Comparison of ENCODE assay signal across 28 cellular contexts in the genomic region with DNA sequence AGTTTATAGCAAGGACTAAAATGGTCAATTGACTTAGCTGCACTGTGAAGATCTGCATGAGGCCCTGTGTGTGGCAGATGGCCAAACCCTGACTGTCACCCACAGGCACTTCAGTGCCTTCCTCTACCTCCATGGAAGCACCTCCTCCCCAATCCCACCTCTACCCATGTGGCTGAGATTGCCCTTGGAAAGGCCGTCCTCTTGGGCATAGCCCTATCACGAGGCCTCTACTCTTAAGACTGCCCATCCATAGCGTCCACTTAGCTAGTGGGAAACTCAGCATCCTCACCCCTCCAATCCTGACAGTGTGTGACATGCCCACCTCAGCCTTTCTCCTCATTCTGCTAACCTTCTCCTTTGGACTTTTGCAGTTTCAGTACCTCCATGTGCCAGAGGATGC.
"Had no signal": no experiment of that assay in that cellular context is flagged by ENCODE, and none has a peak within 500 bp of the region (broad histone marks: within the 10 kb centered on the region; RNA-seq: fewer than 3 reads in every experiment).

No MANE protein-coding gene starts in this region.

- H3K79me2 ChIP-seq: hepatocyte, parathyroid adenoma had no signal

- H3K4me3 Mint-ChIP-seq: naive thymus-derived CD4-positive, alpha-beta T cell; natural killer cell treated with Interleukin-12 subunit alpha and Interleukin-12 subunit beta and Interleukin-15 and Interleukin-18, amount 100 ng/mL, for 72 hours; stimulated activated naive B cell treated with anti-CD40 and anti-IgM and Interleukin-4, amounts not matched to agents 10 μg/mL and 1 μg/mL and 100 μg/mL, for 72 hours; stimulated activated naive CD8-positive, alpha-beta T cell treated with anti-CD3 and anti-CD28 coated beads, Interleukin-15, Interleukin-2, amounts not matched to agents 100 ng/mL and 50 ng/mL, for 24 hours; type B pancreatic cell had no signal

- ATAC-seq: heart right ventricle; left colon; left lung; lower lobe of right lung; mucosa of descending colon; naive thymus-derived CD4-positive, alpha-beta T cell; natural killer cell treated with Interleukin-12 subunit alpha and Interleukin-12 subunit beta and Interleukin-15 and Interleukin-18, amount 100 ng/mL, for 72 hours; psoas muscle; sciatic nerve; stimulated activated naive B cell treated with anti-CD40 and anti-IgM and Interleukin-4, amounts not matched to agents 10 μg/mL and 1 μg/mL and 100 μg/mL, for 72 hours had no signal

- DNase-seq: heart right ventricle; left colon; left lung; lower lobe of right lung; mammary epithelial cell; mesendoderm; midbrain; mucosa of descending colon; naive thymus-derived CD4-positive, alpha-beta T cell; nucleus accumbens; psoas muscle; stimulated activated CD4-positive, alpha-beta T cell treated with anti-CD3 and anti-CD28 coated beads, Interleukin-12 subunit alpha, Interleukin-12 subunit beta, amount 100 ng/mL, for 4 hours; stimulated activated CD4-positive, alpha-beta T cell treated with anti-CD3 and anti-CD28 coated beads, Interleukin-15, amount 100 ng/mL, for 24 hours; stimulated activated CD4-positive, alpha-beta T cell treated with anti-CD3 and anti-CD28 coated beads, Interleukin-2, amount 100 ng/mL, for 24 hours; stimulated activated CD4-positive, alpha-beta T cell treated with anti-CD3 and anti-CD28 coated beads, Interleukin-4, amount 100 ng/mL, for 1 hour; stimulated activated naive B cell treated with anti-CD40 and anti-IgM and Interleukin-4, amounts not matched to agents 10 μg/mL and 1 μg/mL and 100 μg/mL, for 72 hours; tibial artery; uterus had no signal

- H3K27me3 ChIP-seq: heart right ventricle, hepatocyte, left lung, suprapubic skin, tibial artery, uterus had no signal

- H3K4me2 ChIP-seq: hepatocyte had no signal

- H3K36me3 ChIP-seq: heart right ventricle, left lung, lower lobe of right lung, suprapubic skin, thoracic aorta, tibial artery, uterus had no signal

- H3K27me3 Mint-ChIP-seq: naive thymus-derived CD4-positive, alpha-beta T cell; natural killer cell treated with Interleukin-12 subunit alpha and Interleukin-12 subunit beta and Interleukin-15 and Interleukin-18, amount 100 ng/mL, for 72 hours; stimulated activated naive B cell treated with anti-CD40 and anti-IgM and Interleukin-4, amounts not matched to agents 10 μg/mL and 1 μg/mL and 100 μg/mL, for 72 hours; stimulated activated naive CD8-positive, alpha-beta T cell treated with anti-CD3 and anti-CD28 coated beads, Interleukin-15, Interleukin-2, amounts not matched to agents 100 ng/mL and 50 ng/mL, for 24 hours; type B pancreatic cell had no signal

- H2AFZ ChIP-seq: hepatocyte, parathyroid adenoma had no signal

- H3K27ac Mint-ChIP-seq: naive thymus-derived CD4-positive, alpha-beta T cell; natural killer cell treated with Interleukin-12 subunit alpha and Interleukin-12 subunit beta and Interleukin-15 and Interleukin-18, amount 100 ng/mL, for 72 hours; stimulated activated naive B cell treated with anti-CD40 and anti-IgM and Interleukin-4, amounts not matched to agents 10 μg/mL and 1 μg/mL and 100 μg/mL, for 72 hours; stimulated activated naive CD8-positive, alpha-beta T cell treated with anti-CD3 and anti-CD28 coated beads, Interleukin-15, Interleukin-2, amounts not matched to agents 100 ng/mL and 50 ng/mL, for 24 hours; type B pancreatic cell had no signal

- H3K9me3 ChIP-seq: heart right ventricle, left lung, lower lobe of right lung, mucosa of descending colon, psoas muscle, suprapubic skin, thoracic aorta, tibial artery, uterus had no signal

- H3K4me1 ChIP-seq: lower lobe of right lung, parathyroid adenoma, psoas muscle, suprapubic skin, tibial artery, uterus had no signal

- H3K4me1 Mint-ChIP-seq: stimulated activated naive B cell treated with anti-CD40 and anti-IgM and Interleukin-4, amounts not matched to agents 10 μg/mL and 1 μg/mL and 100 μg/mL, for 72 hours had no signal

- FAIRE-seq: keratinocyte had no signal

- H3K36me3 Mint-ChIP-seq: naive thymus-derived CD4-positive, alpha-beta T cell; natural killer cell treated with Interleukin-12 subunit alpha and Interleukin-12 subunit beta and Interleukin-15 and Interleukin-18, amount 100 ng/mL, for 72 hours; stimulated activated naive B cell treated with anti-CD40 and anti-IgM and Interleukin-4, amounts not matched to agents 10 μg/mL and 1 μg/mL and 100 μg/mL, for 72 hours; type B pancreatic cell had no signal

- H3K27ac ChIP-seq: heart right ventricle, hepatocyte, left lung, lower lobe of right lung, parathyroid adenoma, psoas muscle, skin epidermis, suprapubic skin, thoracic aorta, tibial artery, uterus had no signal

- H3K9ac ChIP-seq: parathyroid adenoma had no signal

- H3K4me3 ChIP-seq: heart right ventricle, hepatocyte, left lung, lower lobe of right lung, mucosa of descending colon, psoas muscle, skin epidermis, suprapubic skin, thoracic aorta, tibial artery, uterus had no signal
